In the genomic region with DNA sequence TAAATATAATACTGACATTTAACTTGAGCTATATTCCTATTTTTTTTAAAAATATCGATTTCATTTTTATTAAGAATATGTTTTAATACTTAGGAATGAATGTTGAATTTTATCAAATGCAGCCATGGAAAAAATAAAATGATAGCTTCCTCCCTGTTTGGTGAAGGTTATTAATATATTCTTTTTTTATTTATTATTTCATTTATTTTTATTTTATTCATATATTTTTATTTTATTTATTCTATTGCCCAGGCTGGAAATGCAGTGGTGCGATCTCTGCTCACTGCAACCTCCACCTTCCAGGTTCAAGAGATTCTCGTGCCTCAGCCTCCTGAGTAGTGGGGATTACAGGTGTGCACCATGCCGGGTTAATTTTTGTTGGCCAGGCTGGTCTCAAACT, we compare ENCODE assay signal across 2 cellular contexts.
TF ChIP-seq lines count a peak whose summit lies in the region.

No MANE protein-coding gene starts in this region.

TF ChIP-seq in SK-N-SH, 30 proteins besides CTCF, POLR2A, EP300 and RAD21 (continued from another document):
- TF ChIP-seq, protein P1, sequence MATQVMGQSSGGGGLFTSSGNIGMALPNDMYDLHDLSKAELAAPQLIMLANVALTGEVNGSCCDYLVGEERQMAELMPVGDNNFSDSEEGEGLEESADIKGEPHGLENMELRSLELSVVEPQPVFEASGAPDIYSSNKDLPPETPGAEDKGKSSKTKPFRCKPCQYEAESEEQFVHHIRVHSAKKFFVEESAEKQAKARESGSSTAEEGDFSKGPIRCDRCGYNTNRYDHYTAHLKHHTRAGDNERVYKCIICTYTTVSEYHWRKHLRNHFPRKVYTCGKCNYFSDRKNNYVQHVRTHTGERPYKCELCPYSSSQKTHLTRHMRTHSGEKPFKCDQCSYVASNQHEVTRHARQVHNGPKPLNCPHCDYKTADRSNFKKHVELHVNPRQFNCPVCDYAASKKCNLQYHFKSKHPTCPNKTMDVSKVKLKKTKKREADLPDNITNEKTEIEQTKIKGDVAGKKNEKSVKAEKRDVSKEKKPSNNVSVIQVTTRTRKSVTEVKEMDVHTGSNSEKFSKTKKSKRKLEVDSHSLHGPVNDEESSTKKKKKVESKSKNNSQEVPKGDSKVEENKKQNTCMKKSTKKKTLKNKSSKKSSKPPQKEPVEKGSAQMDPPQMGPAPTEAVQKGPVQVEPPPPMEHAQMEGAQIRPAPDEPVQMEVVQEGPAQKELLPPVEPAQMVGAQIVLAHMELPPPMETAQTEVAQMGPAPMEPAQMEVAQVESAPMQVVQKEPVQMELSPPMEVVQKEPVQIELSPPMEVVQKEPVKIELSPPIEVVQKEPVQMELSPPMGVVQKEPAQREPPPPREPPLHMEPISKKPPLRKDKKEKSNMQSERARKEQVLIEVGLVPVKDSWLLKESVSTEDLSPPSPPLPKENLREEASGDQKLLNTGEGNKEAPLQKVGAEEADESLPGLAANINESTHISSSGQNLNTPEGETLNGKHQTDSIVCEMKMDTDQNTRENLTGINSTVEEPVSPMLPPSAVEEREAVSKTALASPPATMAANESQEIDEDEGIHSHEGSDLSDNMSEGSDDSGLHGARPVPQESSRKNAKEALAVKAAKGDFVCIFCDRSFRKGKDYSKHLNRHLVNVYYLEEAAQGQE (IDR thresholded peaks at IDR 0.05; ENCODE audit: low read depth, low read length), result no peak
- TF ChIP-seq, protein P2, sequence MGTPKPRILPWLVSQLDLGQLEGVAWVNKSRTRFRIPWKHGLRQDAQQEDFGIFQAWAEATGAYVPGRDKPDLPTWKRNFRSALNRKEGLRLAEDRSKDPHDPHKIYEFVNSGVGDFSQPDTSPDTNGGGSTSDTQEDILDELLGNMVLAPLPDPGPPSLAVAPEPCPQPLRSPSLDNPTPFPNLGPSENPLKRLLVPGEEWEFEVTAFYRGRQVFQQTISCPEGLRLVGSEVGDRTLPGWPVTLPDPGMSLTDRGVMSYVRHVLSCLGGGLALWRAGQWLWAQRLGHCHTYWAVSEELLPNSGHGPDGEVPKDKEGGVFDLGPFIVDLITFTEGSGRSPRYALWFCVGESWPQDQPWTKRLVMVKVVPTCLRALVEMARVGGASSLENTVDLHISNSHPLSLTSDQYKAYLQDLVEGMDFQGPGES (IDR thresholded peaks at IDR 0.05; ENCODE audit: low read depth, low read length), result no peak
- TF ChIP-seq USF1 (IDR thresholded peaks at IDR 0.05; ENCODE audit: borderline replicate concordance, low read depth) (no peak), CHD2 (IDR thresholded peaks at IDR 0.05; ENCODE audit: low read length, partially characterized antibody) (no peak), NRF1 (IDR thresholded peaks at IDR 0.05; ENCODE audit: low read depth, low read length) (no peak), RCOR1 (IDR thresholded peaks at IDR 0.05; ENCODE audit: low read length) (no peak), RXRA (IDR thresholded peaks at IDR 0.05; ENCODE audit: borderline replicate concordance, low read depth) (no peak), POLR2AphosphoS5 (IDR thresholded peaks at IDR 0.05; ENCODE audit: low read depth, low read length) (no peak), YY1 (IDR thresholded peaks at IDR 0.05; ENCODE audit: low read depth) (no peak), TEAD4 (IDR thresholded peaks at IDR 0.05; ENCODE audit: borderline replicate concordance, insufficient read depth) (no peak), TAF1 (IDR thresholded peaks at IDR 0.05; ENCODE audit: borderline replicate concordance, low read depth, low read length) (no peak), JUND (IDR thresholded peaks at IDR 0.05) (no peak), EZH2phosphoT487 (IDR thresholded peaks at IDR 0.05; ENCODE audit: borderline replicate concordance, low read depth) (no peak)
- TF ChIP-seq, protein P3, sequence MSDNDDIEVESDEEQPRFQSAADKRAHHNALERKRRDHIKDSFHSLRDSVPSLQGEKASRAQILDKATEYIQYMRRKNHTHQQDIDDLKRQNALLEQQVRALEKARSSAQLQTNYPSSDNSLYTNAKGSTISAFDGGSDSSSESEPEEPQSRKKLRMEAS (IDR thresholded peaks at IDR 0.05; ENCODE audit: low read depth), result no peak

TF ChIP-seq in SK-N-SH treated with all-trans-retinoic acid at 6 μM for 48 hours, 23 proteins besides CTCF, POLR2A, EP300 and RAD21 (continued from another document):
- no peak for TF ChIP-seq BACH2 (CRISPR knock-in tag; IDR thresholded peaks at IDR 0.05; ENCODE audit: borderline replicate concordance)
- TF ChIP-seq ZC3H10 (CRISPR knock-in tag; IDR thresholded peaks at IDR 0.05), result no peak
- TF ChIP-seq CSDC2 (CRISPR knock-in tag; IDR thresholded peaks at IDR 0.05), result no peak
- TF ChIP-seq, protein P4, sequence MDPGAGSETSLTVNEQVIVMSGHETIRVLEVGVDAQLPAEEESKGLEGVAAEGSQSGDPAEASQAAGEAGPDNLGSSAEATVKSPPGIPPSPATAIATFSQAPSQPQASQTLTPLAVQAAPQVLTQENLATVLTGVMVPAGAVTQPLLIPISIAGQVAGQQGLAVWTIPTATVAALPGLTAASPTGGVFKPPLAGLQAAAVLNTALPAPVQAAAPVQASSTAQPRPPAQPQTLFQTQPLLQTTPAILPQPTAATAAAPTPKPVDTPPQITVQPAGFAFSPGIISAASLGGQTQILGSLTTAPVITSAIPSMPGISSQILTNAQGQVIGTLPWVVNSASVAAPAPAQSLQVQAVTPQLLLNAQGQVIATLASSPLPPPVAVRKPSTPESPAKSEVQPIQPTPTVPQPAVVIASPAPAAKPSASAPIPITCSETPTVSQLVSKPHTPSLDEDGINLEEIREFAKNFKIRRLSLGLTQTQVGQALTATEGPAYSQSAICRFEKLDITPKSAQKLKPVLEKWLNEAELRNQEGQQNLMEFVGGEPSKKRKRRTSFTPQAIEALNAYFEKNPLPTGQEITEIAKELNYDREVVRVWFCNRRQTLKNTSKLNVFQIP (CRISPR knock-in tag; IDR thresholded peaks at IDR 0.05; ENCODE audit: borderline replicate concordance, low read depth), result no peak
